17 cellular contexts compared by ENCODE assay signal in genomic region chr13:81686877-81687276, GRCh38.
DNase-seq lines count a peak whose midpoint lies in the region; ATAC-seq and TF ChIP-seq lines count a peak whose summit lies in the region.
"Had no signal": no experiment of that assay in that cellular context is flagged by ENCODE, and none has a peak within 500 bp of the region (broad histone marks: within the 10 kb centered on the region; RNA-seq: fewer than 3 reads in every experiment).

No MANE protein-coding gene starts in this region.

- H3K27me3 ChIP-seq in psoas muscle (ENCODE audit: insufficient read depth in 3 of 3, low read length in 2 of 3), result no peaks in the 10 kb centered on the region
- H3K27me3 ChIP-seq: upper lobe of left lung had no signal

- DNase-seq in G401 (ENCODE audit: low spot score), result peak; percentile 25
- DNase-seq in NCI-H1417 (lab: John Stamatoyannopoulos, UW), result peak in 2 of 3 experiments; percentile 23 to 79
- DNase-seq in medulla oblongata (ENCODE audit: extremely low spot score), result peak; percentile 7
- DNase-seq in NCI-H510A (lab: John Stamatoyannopoulos, UW), result no peak
- DNase-seq in NCI-H2029 (lab: John Stamatoyannopoulos, UW), result no peak
- no peak for DNase-seq in EL
- no peak for DNase-seq in psoas muscle
- DNase-seq: activated CD8-positive, alpha-beta memory T cell treated with anti-CD3 and anti-CD28 coated beads for 24 hours; activated effector memory CD4-positive, alpha-beta T cell treated with anti-CD3 and anti-CD28 coated beads, Interleukin-2, amount 50 U/mL, for 16 hours; GF-D8; left ventricle myocardium superior; natural killer cell; stimulated activated CD4-positive, alpha-beta T cell treated with anti-CD3 and anti-CD28 coated beads, Interleukin-4, amount 100 ng/mL, for 4 hours; upper lobe of left lung had no signal

- no peak for TF ChIP-seq CTCF in psoas muscle (IDR thresholded peaks at IDR 0.05)

- intact Hi-C loops in psoas muscle (cut with DNase I), result no loop called here

- in situ Hi-C loops in G401 (cut with HindIII; ENCODE audit: low sequenced_read_pairs), result no loop called here

- no peak for ATAC-seq in SK-N-SH treated with all-trans-retinoic acid at 6 μM for 48 hours
- ATAC-seq in psoas muscle, result no peak
- ATAC-seq: left ventricle myocardium superior, natural killer cell, sciatic nerve had no signal

- 8 to 10% (median 10%) methylated on average over 2 of the region's 2 CpGs for WGBS in psoas muscle, 3 donors

- H3K36me3 ChIP-seq in psoas muscle (ENCODE audit: insufficient read depth in 1 of 2, low read depth in 1 of 2), result no peaks in the 10 kb centered on the region
- H3K36me3 ChIP-seq: upper lobe of left lung had no signal

- H3K4me3 ChIP-seq in psoas muscle, result no peak overlapping the region
- H3K4me3 ChIP-seq: SK-N-MC, upper lobe of left lung had no signal

- H3K4me1 ChIP-seq in psoas muscle, result no peaks in the 10 kb centered on the region
- H3K4me1 ChIP-seq: upper lobe of left lung had no signal

- H3K9me3 ChIP-seq in psoas muscle, result no peaks in the 10 kb centered on the region
- H3K9me3 ChIP-seq: upper lobe of left lung had no signal

- H3K27ac ChIP-seq in psoas muscle, result no peak overlapping the region
- H3K27ac ChIP-seq: SK-N-MC, upper lobe of left lung had no signal

TF ChIP-seq in SK-N-SH treated with all-trans-retinoic acid at 6 μM for 48 hours, 23 proteins besides CTCF, POLR2A, EP300 and RAD21:
- TF ChIP-seq OSR1 (CRISPR knock-in tag; IDR thresholded peaks at IDR 0.05) (no peak), ZNF565 (CRISPR knock-in tag; conservative IDR thresholded peaks at IDR 0.05; ENCODE audit: low read depth) (no peak), ESRRG (CRISPR knock-in tag; IDR thresholded peaks at IDR 0.05) (no peak), TCF4 (CRISPR knock-in tag; IDR thresholded peaks at IDR 0.05; ENCODE audit: borderline replicate concordance) (no peak), BACH2 (CRISPR knock-in tag; IDR thresholded peaks at IDR 0.05; ENCODE audit: borderline replicate concordance) (no peak), ZFP3 (CRISPR knock-in tag; IDR thresholded peaks at IDR 0.05) (no peak), CSDC2 (CRISPR knock-in tag; IDR thresholded peaks at IDR 0.05) (no peak), ARNTL (CRISPR knock-in tag; IDR thresholded peaks at IDR 0.05; ENCODE audit: borderline replicate concordance, low read depth) (no peak), ISL1 (CRISPR knock-in tag; IDR thresholded peaks at IDR 0.05) (peak; percentile 63), ZNF8 (CRISPR knock-in tag; IDR thresholded peaks at IDR 0.05) (no peak), RARB (CRISPR knock-in tag; IDR thresholded peaks at IDR 0.05) (no peak), GLIS3 (CRISPR knock-in tag; IDR thresholded peaks at IDR 0.05) (no peak), TSHZ2 (CRISPR knock-in tag; IDR thresholded peaks at IDR 0.05) (no peak), CSRNP3 (CRISPR knock-in tag; IDR thresholded peaks at IDR 0.05) (no peak), ZC3H10 (CRISPR knock-in tag; IDR thresholded peaks at IDR 0.05) (peak; percentile 43; the same call in 1 of the 2 replicates), ZFP30 (CRISPR knock-in tag; IDR thresholded peaks at IDR 0.05) (no peak), ZNF70 (CRISPR knock-in tag; IDR thresholded peaks at IDR 0.05) (no peak), POU6F1 (CRISPR knock-in tag; IDR thresholded peaks at IDR 0.05; ENCODE audit: borderline replicate concordance, low read depth) (no peak), TOX (CRISPR knock-in tag; IDR thresholded peaks at IDR 0.05; ENCODE audit: borderline replicate concordance) (no peak), PPARA (CRISPR knock-in tag; IDR thresholded peaks at IDR 0.05; ENCODE audit: borderline replicate concordance) (no peak), SNAI2 (CRISPR knock-in tag; IDR thresholded peaks at IDR 0.05) (no peak)
- TF ChIP-seq, protein P1, sequence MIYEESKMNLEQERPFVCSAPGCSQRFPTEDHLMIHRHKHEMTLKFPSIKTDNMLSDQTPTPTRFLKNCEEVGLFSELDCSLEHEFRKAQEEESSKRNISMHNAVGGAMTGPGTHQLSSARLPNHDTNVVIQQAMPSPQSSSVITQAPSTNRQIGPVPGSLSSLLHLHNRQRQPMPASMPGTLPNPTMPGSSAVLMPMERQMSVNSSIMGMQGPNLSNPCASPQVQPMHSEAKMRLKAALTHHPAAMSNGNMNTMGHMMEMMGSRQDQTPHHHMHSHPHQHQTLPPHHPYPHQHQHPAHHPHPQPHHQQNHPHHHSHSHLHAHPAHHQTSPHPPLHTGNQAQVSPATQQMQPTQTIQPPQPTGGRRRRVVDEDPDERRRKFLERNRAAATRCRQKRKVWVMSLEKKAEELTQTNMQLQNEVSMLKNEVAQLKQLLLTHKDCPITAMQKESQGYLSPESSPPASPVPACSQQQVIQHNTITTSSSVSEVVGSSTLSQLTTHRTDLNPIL (CRISPR knock-in tag; IDR thresholded peaks at IDR 0.05; ENCODE audit: low read depth), result peak; percentile 85
- TF ChIP-seq, protein P2, sequence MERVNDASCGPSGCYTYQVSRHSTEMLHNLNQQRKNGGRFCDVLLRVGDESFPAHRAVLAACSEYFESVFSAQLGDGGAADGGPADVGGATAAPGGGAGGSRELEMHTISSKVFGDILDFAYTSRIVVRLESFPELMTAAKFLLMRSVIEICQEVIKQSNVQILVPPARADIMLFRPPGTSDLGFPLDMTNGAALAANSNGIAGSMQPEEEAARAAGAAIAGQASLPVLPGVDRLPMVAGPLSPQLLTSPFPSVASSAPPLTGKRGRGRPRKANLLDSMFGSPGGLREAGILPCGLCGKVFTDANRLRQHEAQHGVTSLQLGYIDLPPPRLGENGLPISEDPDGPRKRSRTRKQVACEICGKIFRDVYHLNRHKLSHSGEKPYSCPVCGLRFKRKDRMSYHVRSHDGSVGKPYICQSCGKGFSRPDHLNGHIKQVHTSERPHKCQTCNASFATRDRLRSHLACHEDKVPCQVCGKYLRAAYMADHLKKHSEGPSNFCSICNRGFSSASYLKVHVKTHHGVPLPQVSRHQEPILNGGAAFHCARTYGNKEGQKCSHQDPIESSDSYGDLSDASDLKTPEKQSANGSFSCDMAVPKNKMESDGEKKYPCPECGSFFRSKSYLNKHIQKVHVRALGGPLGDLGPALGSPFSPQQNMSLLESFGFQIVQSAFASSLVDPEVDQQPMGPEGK (CRISPR knock-in tag; IDR thresholded peaks at IDR 0.05; ENCODE audit: borderline replicate concordance), result no peak
TF ChIP-seq in SK-N-SH treated with all-trans-retinoic acid at 6 μM for 48 hours: peak in this region for 3.

Comparison
In these comparisons a context has a peak if more than half of its experiments do, and no peak if none do; other contexts are left out.
1. DNase-seq: peak in G401 (single experiment), NCI-H1417 (2 of 3) and medulla oblongata (single experiment); none in NCI-H510A (single experiment), NCI-H2029 (single experiment), EL (single experiment) and psoas muscle (0 of 2).